ENCODE assay signal across 22 cellular contexts in genomic region chr5:75325242-75325641, GRCh38. TPM values are rescaled to one million over a fixed set of nuclear protein-coding genes. Genes with fewer than 3 reads are reported as not detected.
DNase-seq lines count a peak whose midpoint lies in the region; ATAC-seq and TF ChIP-seq lines count a peak whose summit lies in the region.
"Had no signal": no experiment of that assay in that cellular context is flagged by ENCODE, and none has a peak within 500 bp of the region (broad histone marks: within the 10 kb centered on the region; RNA-seq: fewer than 3 reads in every experiment).

No MANE protein-coding gene starts in this region.

- no peaks in the 10 kb centered on the region for H3K9me3 Mint-ChIP-seq in activated CD4-positive, alpha-beta T cell treated with anti-CD3 and anti-CD28 coated beads for 36 hours (ENCODE audit: low read depth)
- H3K9me3 Mint-ChIP-seq in activated CD4-positive, alpha-beta T cell treated with anti-CD3 and anti-CD28 coated beads, Interleukin-2, amount 10 ng/mL, durations not matched to agents 7 days and 5 days = no peaks in the 10 kb centered on the region
- H3K9me3 Mint-ChIP-seq in activated T-helper 17 cell treated with anti-CD3 and anti-CD28 coated beads, Interleukin-2, amount 50 U/mL, for 72 hours = no peaks in the 10 kb centered on the region
- H3K9me3 Mint-ChIP-seq: dendritic cell treated with granulocyte-macrophage colony-stimulating factor and Interleukin-4, amounts not matched to agents 40 ng/mL and 50 ng/mL, for 4 days; IgD-negative memory B cell had no signal

- CTCF ChIA-PET in activated CD4-positive, alpha-beta T cell treated with anti-CD3 and anti-CD28 coated beads for 36 hours (lab: Charles Lee) = no interaction called here
- CTCF ChIA-PET in activated CD4-positive, alpha-beta T cell treated with anti-CD3 and anti-CD28 coated beads, Interleukin-2, amount 10 ng/mL, durations not matched to agents 7 days and 5 days (lab: Charles Lee) = no interaction called here

- H3K27me3 Mint-ChIP-seq in activated CD4-positive, alpha-beta T cell treated with anti-CD3 and anti-CD28 coated beads for 36 hours = no peaks in the 10 kb centered on the region
- no peaks in the 10 kb centered on the region for H3K27me3 Mint-ChIP-seq in activated CD4-positive, alpha-beta T cell treated with anti-CD3 and anti-CD28 coated beads, Interleukin-2, amount 10 ng/mL, durations not matched to agents 7 days and 5 days
- peaks cover 2% of the 10 kb centered on the region for H3K27me3 Mint-ChIP-seq in activated T-helper 17 cell treated with anti-CD3 and anti-CD28 coated beads, Interleukin-2, amount 50 U/mL, for 72 hours
- H3K27me3 Mint-ChIP-seq: dendritic cell treated with granulocyte-macrophage colony-stimulating factor and Interleukin-4, amounts not matched to agents 40 ng/mL and 50 ng/mL, for 4 days had no signal

- H3K4me3 Mint-ChIP-seq in activated CD4-positive, alpha-beta T cell treated with anti-CD3 and anti-CD28 coated beads for 36 hours = peak overlapping the region; percentile 43
- H3K4me3 Mint-ChIP-seq in activated CD4-positive, alpha-beta T cell treated with anti-CD3 and anti-CD28 coated beads, Interleukin-2, amount 10 ng/mL, durations not matched to agents 7 days and 5 days = no peak overlapping the region
- H3K4me3 Mint-ChIP-seq in activated T-helper 17 cell treated with anti-CD3 and anti-CD28 coated beads, Interleukin-2, amount 50 U/mL, for 72 hours = peak overlapping the region; percentile 57
- H3K4me3 Mint-ChIP-seq: dendritic cell treated with granulocyte-macrophage colony-stimulating factor and Interleukin-4, amounts not matched to agents 40 ng/mL and 50 ng/mL, for 4 days; IgD-negative memory B cell had no signal

- peaks cover 28% of the 10 kb centered on the region for H3K4me1 Mint-ChIP-seq in activated CD4-positive, alpha-beta T cell treated with anti-CD3 and anti-CD28 coated beads for 36 hours
- H3K4me1 Mint-ChIP-seq in activated CD4-positive, alpha-beta T cell treated with anti-CD3 and anti-CD28 coated beads, Interleukin-2, amount 10 ng/mL, durations not matched to agents 7 days and 5 days = peaks cover 2% of the 10 kb centered on the region
- peaks cover 14% of the 10 kb centered on the region for H3K4me1 Mint-ChIP-seq in activated T-helper 17 cell treated with anti-CD3 and anti-CD28 coated beads, Interleukin-2, amount 50 U/mL, for 72 hours
- H3K4me1 Mint-ChIP-seq: IgD-negative memory B cell had no signal

- H3K27ac Mint-ChIP-seq in activated CD4-positive, alpha-beta T cell treated with anti-CD3 and anti-CD28 coated beads for 36 hours = peak overlapping the region; percentile 90
- H3K27ac Mint-ChIP-seq in activated CD4-positive, alpha-beta T cell treated with anti-CD3 and anti-CD28 coated beads, Interleukin-2, amount 10 ng/mL, durations not matched to agents 7 days and 5 days = no peak overlapping the region
- H3K27ac Mint-ChIP-seq in activated T-helper 17 cell treated with anti-CD3 and anti-CD28 coated beads, Interleukin-2, amount 50 U/mL, for 72 hours = peak overlapping the region; percentile 71
- H3K27ac Mint-ChIP-seq: IgD-negative memory B cell had no signal

- peaks cover 14% of the 10 kb centered on the region for H3K4me1 ChIP-seq in osteoblast (ENCODE audit: insufficient read depth, low read length)

- H3K79me2 ChIP-seq in osteoblast (ENCODE audit: insufficient read depth, low read length) = no peaks in the 10 kb centered on the region

- no peak overlapping the region for H3K4me3 ChIP-seq in osteoblast (ENCODE audit: insufficient read depth, low read length)
- H3K4me3 ChIP-seq: adrenal gland, heart right ventricle had no signal

- ATAC-seq in activated CD4-positive, alpha-beta T cell treated with anti-CD3 and anti-CD28 coated beads for 36 hours = peak; percentile 74
- peak; percentile 74 for ATAC-seq in activated T-helper 17 cell treated with anti-CD3 and anti-CD28 coated beads, Interleukin-2, amount 50 U/mL, for 72 hours (replicated peaks)
- ATAC-seq in HG03039 (IDR thresholded peaks at IDR 0.05; ENCODE audit: unreplicated experiment) = no peak
- ATAC-seq in HG02884 (IDR thresholded peaks at IDR 0.05; ENCODE audit: unreplicated experiment) = no peak
- ATAC-seq: heart right ventricle had no signal

- H4K20me1 ChIP-seq in osteoblast (ENCODE audit: insufficient read depth, low read length) = no peaks in the 10 kb centered on the region

- no peak overlapping the region for H3K27ac ChIP-seq in C4-2B
- H3K27ac ChIP-seq in osteoblast (ENCODE audit: low read depth, low read length) = no peak overlapping the region
- H3K27ac ChIP-seq: adrenal gland, heart right ventricle had no signal

- no peaks in the 10 kb centered on the region for H3K36me3 Mint-ChIP-seq in activated CD4-positive, alpha-beta T cell treated with anti-CD3 and anti-CD28 coated beads for 36 hours (ENCODE audit: low read depth)
- no peaks in the 10 kb centered on the region for H3K36me3 Mint-ChIP-seq in activated CD4-positive, alpha-beta T cell treated with anti-CD3 and anti-CD28 coated beads, Interleukin-2, amount 10 ng/mL, durations not matched to agents 7 days and 5 days (ENCODE audit: low read depth)
- H3K36me3 Mint-ChIP-seq in activated T-helper 17 cell treated with anti-CD3 and anti-CD28 coated beads, Interleukin-2, amount 50 U/mL, for 72 hours (ENCODE audit: low read depth) = no peaks in the 10 kb centered on the region
- H3K36me3 Mint-ChIP-seq: IgD-negative memory B cell had no signal

- H3K4me2 ChIP-seq in osteoblast (ENCODE audit: insufficient read depth, low read length) = no peak overlapping the region

- no peaks in the 10 kb centered on the region for H3K36me3 ChIP-seq in osteoblast (ENCODE audit: insufficient read depth, low read length)
- H3K36me3 ChIP-seq: adrenal gland, heart right ventricle had no signal

- no peaks in the 10 kb centered on the region for H3K27me3 ChIP-seq in osteoblast (ENCODE audit: insufficient read depth, low read length)
- H3K27me3 ChIP-seq: adrenal gland had no signal

- POLR2A ChIA-PET in activated CD4-positive, alpha-beta T cell treated with anti-CD3 and anti-CD28 coated beads for 36 hours (lab: Charles Lee) = interaction anchor here (0.8 kb wide), 1 partner anchor 11 kb away, joined by 3 read pairs; no protein-coding TSS in a partner anchor
- POLR2A ChIA-PET in activated CD4-positive, alpha-beta T cell treated with anti-CD3 and anti-CD28 coated beads, Interleukin-2, amount 10 ng/mL, durations not matched to agents 7 days and 5 days (lab: Charles Lee) = no interaction called here

- no peak for DNase-seq in activated CD4-positive, alpha-beta T cell treated with anti-CD3 and anti-CD28 coated beads for 36 hours
- DNase-seq in activated CD4-positive, alpha-beta T cell treated with anti-CD3 and anti-CD28 coated beads, Interleukin-2, amount 10 ng/mL, durations not matched to agents 7 days and 5 days = no peak
- no peak for DNase-seq in osteoblast (ENCODE audit: insufficient read length, low spot score, missing footprints)
- no peak for DNase-seq in NCI-H748 treated with DMSO at 0.1 percent for 48 hours (lab: John Stamatoyannopoulos, UW)
- DNase-seq: 8988T, adrenal gland, C1 segment of cervical spinal cord, DMS 273 treated with DMSO at 0.1 percent for 48 hours, heart right ventricle, NCI-H187 treated with DMSO at 0.1 percent for 48 hours, NCI-H2227 treated with DMSO at 0.1 percent for 48 hours, NCI-H82, SHP77, small intestine, T-helper 1 cell, trophoblast cell had no signal

- intact Hi-C loops in activated CD4-positive, alpha-beta T cell treated with anti-CD3 and anti-CD28 coated beads for 36 hours (cut with DNase I, micrococcal nuclease) = loop anchor here in 1 of 2 experiments (1.0 to 10.0 kb wide), 4 partner anchors 11 to 750 kb away; no protein-coding TSS in a partner anchor

- no peak overlapping the region for H2AFZ ChIP-seq in osteoblast (ENCODE audit: low read length)

- no peaks in the 10 kb centered on the region for H3K9me3 ChIP-seq in osteoblast (ENCODE audit: low read depth, low read length)
- H3K9me3 ChIP-seq: adrenal gland, heart right ventricle had no signal

- peak; percentile 19 for TF ChIP-seq CTCF in C4-2B (conservative IDR thresholded peaks at IDR 0.05)
- TF ChIP-seq CTCF in osteoblast (IDR thresholded peaks at IDR 0.05; ENCODE audit: extremely low read depth, low read depth, low read length) = peak; percentile 22

RNA-seq across cellular contexts. Expression of gene HMGCR, which starts 11.8 kb away (rescaled TPM):
- total RNA-seq in activated CD4-positive, alpha-beta T cell treated with anti-CD3 and anti-CD28 coated beads for 36 hours = 10 to 100 TPM; 36.1 to 51.1 TPM
- 10 to 100 TPM; 49.4 to 51.1 TPM for total RNA-seq in activated CD4-positive, alpha-beta T cell treated with anti-CD3 and anti-CD28 coated beads, Interleukin-2, amount 10 ng/mL, durations not matched to agents 7 days and 5 days
- total RNA-seq in activated T-helper 17 cell treated with anti-CD3 and anti-CD28 coated beads, Interleukin-2, amount 50 U/mL, for 72 hours = 10 to 100 TPM; 47.3 to 49.4 TPM
- total RNA-seq in osteoblast = 144 and 150 TPM in 2 replicates

Comparison
In these comparisons a context has a peak if more than half of its experiments do, and no peak if none do; other contexts are left out.
1. ATAC-seq: peak in activated CD4-positive, alpha-beta T cell treated with anti-CD3 and anti-CD28 coated beads for 36 hours (single experiment) and activated T-helper 17 cell treated with anti-CD3 and anti-CD28 coated beads, Interleukin-2, amount 50 U/mL, for 72 hours (single experiment); none in HG03039 (single experiment) and HG02884 (single experiment).